In the genomic region with DNA sequence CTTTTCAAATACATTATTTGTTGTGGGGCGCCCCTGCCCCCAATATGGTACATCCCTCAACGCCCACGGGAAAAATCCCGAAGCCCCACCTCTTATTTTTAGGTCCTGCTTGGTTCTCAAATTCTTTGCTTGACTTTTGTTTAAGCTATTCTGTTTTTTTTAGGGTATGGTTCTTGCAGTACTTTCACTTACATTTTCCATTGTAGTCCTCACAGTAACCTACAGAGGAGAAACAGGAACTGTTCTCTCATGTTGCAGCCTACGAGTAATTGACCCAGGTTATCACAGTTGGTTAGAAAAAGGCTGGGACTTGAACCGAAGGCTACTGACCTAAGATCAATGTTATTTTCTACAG, we compare ENCODE assay signal across 8 cellular contexts. TPM values are rescaled to one million over a fixed set of nuclear protein-coding genes. Genes with fewer than 3 reads are reported as not detected.
DNase-seq lines count a peak whose midpoint lies in the region; ATAC-seq and TF ChIP-seq lines count a peak whose summit lies in the region.

No MANE protein-coding gene starts in this region.

- DNase-seq in AML-193 (lab: John Stamatoyannopoulos, UW) (peak; percentile 80 to 87), NOMO-1 treated with DMSO at 0.1 percent for 48 hours (lab: John Stamatoyannopoulos, UW; ENCODE audit: unreplicated experiment) (peak; percentile 81), cardiac fibroblast (ENCODE audit: low read depth in 2 of 2) (no peak), lower lobe of right lung (no peak), upper lobe of right lung (no peak), SW 1271 (lab: John Stamatoyannopoulos, UW) (no peak)

- intact Hi-C loops in lower lobe of right lung (cut with DNase I): no loop called here
- intact Hi-C loops in upper lobe of right lung (cut with DNase I): no loop called here

- TF ChIP-seq CTCF in cardiac fibroblast (IDR thresholded peaks at IDR 0.05; ENCODE audit: low read depth, low read length) (no peak), lower lobe of right lung (IDR thresholded peaks at IDR 0.05) (no peak), upper lobe of right lung (IDR thresholded peaks at IDR 0.05) (no peak)

- peak overlapping the region; percentile 96 for H3K27ac ChIP-seq in lower lobe of right lung
- H3K27ac ChIP-seq in upper lobe of right lung: peak overlapping the region; percentile 99

- no peaks in the 10 kb centered on the region for H3K9me3 ChIP-seq in lower lobe of right lung
- H3K9me3 ChIP-seq in upper lobe of right lung: no peaks in the 10 kb centered on the region

- H3K4me1 ChIP-seq in lower lobe of right lung: peaks cover 32% of the 10 kb centered on the region
- peaks cover 30% of the 10 kb centered on the region for H3K4me1 ChIP-seq in upper lobe of right lung

- H3K4me3 ChIP-seq in cardiac fibroblast (replicated peaks in 1 of 2; ENCODE audit: low read depth in 2 of 2, low read length in 2 of 2) (peak overlapping the region; percentile 73 to 84), lower lobe of right lung (peak overlapping the region; percentile 94), upper lobe of right lung (peak overlapping the region; percentile 96)

- peaks cover 9% of the 10 kb centered on the region for H3K36me3 ChIP-seq in lower lobe of right lung
- no peaks in the 10 kb centered on the region for H3K36me3 ChIP-seq in upper lobe of right lung

- H3K27me3 ChIP-seq in lower lobe of right lung (ENCODE audit: low read depth) (no peaks in the 10 kb centered on the region), upper lobe of right lung (no peaks in the 10 kb centered on the region)

- ATAC-seq in GM18861 (IDR thresholded peaks at IDR 0.05; ENCODE audit: unreplicated experiment) (peak; percentile 64), HG02981 (IDR thresholded peaks at IDR 0.05; ENCODE audit: unreplicated experiment) (peak; percentile 61), lower lobe of right lung (peak; percentile 61 to 67), upper lobe of right lung (peak; percentile 48)

RNA-seq across cellular contexts. Expression of a gene that starts 0.7 kb away (rescaled TPM):
- 24.8 TPM for total RNA-seq in lower lobe of right lung
- 16.8 TPM for total RNA-seq in upper lobe of right lung

Comparison
In these comparisons a context has a peak if more than half of its experiments do, and no peak if none do; other contexts are left out.
1. DNase-seq: peak in AML-193 (2 of 2) and NOMO-1 treated with DMSO at 0.1 percent for 48 hours (single experiment); none in cardiac fibroblast (0 of 2), lower lobe of right lung (single experiment), upper lobe of right lung (single experiment) and SW 1271 (0 of 2).
2. Peak in every context shown above with its lines, with median percentiles within 50 percentile points of each other: ATAC-seq and H3K4me3 ChIP-seq.